Comparison of ENCODE assay signal across 17 cellular contexts in the genomic region with DNA sequence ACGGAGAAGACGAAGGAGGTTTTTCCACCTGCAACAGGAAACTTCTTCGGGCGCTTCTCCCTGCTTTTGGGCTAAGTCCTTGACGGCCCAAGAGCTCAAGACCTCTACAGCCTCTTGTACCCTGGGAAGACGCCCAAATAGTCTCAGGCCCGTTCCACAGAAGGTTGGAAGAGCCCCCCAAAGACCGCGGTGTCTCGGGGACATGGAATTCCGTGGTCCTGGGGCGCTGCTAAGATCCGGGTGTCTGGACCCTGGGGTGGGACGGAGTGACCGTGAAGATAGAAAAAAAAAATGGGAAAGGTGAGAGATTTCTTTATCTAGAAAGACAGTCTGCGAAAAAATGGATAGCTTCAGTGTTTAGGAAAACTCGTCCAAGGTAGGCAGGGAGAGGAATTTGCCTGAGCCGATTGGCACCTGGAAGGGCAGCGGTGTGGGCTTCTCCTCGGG. TPM values are rescaled to one million over a fixed set of nuclear protein-coding genes. Genes with fewer than 3 reads are reported as not detected.
DNase-seq lines count a peak whose midpoint lies in the region; FAIRE-seq and TF ChIP-seq lines count a peak whose summit lies in the region.
"Had no signal": no experiment of that assay in that cellular context is flagged by ENCODE, and none has a peak within 500 bp of the region (broad histone marks: within the 10 kb centered on the region; RNA-seq: fewer than 3 reads in every experiment).

No MANE protein-coding gene starts in this region.

- H3K4me3 ChIP-seq in HEK293 (ENCODE audit: low read depth, low read length) (no peak overlapping the region), H1 (ENCODE audit: extremely low read depth in 1 of 4, insufficient read depth in 2 of 4, low read depth in 3 of 4, low read length in 4 of 4) (peak overlapping the region; percentile 33 to 68 (median 54); a peak in 7 of 8 replicates), parathyroid adenoma (ENCODE audit: low read depth, low read length) (no peak overlapping the region)

- no peak overlapping the region for H2BK120ac ChIP-seq in H1 (replicated peaks; ENCODE audit: low read depth, low read length)

- H3K4me1 ChIP-seq in HEK293 (ENCODE audit: control insufficient read depth, insufficient read depth, low read length) (peaks cover 6% of the 10 kb centered on the region; the same call in 1 of the 2 replicates), H1 (replicated peaks in 1 of 4; ENCODE audit: control insufficient read depth in 3 of 4, insufficient read depth in 4 of 4, low read length in 3 of 4) (peaks cover 16 to 43% (median 25%) of the 10 kb centered on the region in 4 experiments), parathyroid adenoma (no peaks in the 10 kb centered on the region)

- no peaks in the 10 kb centered on the region for H3K79me1 ChIP-seq in H1 (ENCODE audit: low read depth, low read length)

- H3K36me3 Mint-ChIP-seq in T-helper 2 cell treated with Interferon-gamma antibody and Interleukin-4, amounts not matched to agents 5 μg/mL and 100 μg/mL, for 36 hours (ENCODE audit: low read depth), result no peaks in the 10 kb centered on the region
- peaks cover 5% of the 10 kb centered on the region for H3K36me3 Mint-ChIP-seq in HFFc6 (ENCODE audit: low read depth)

- H3K9ac ChIP-seq in H1 (replicated peaks in 1 of 4; ENCODE audit: extremely low read depth in 1 of 4, low read depth in 3 of 4, low read length in 3 of 4), result no peak overlapping the region
- H3K9ac ChIP-seq in parathyroid adenoma, result no peak overlapping the region

- TF ChIP-seq CTCF in HEK293 (tag by site-specific recombination; IDR thresholded peaks at IDR 0.05) (no peak), H1 (IDR thresholded peaks at IDR 0.05; ENCODE audit: control extremely low read depth in 1 of 3, insufficient read depth in 1 of 3, low read depth in 1 of 3, low read length in 3 of 3) (no peak), parathyroid adenoma (IDR thresholded peaks at IDR 0.05) (no peak), HFFc6 (IDR thresholded peaks at IDR 0.05) (no peak)

- POLR2A ChIA-PET in HEK293 (lab: Yijun Ruan, JAX), result no interaction called here
- POLR2A ChIA-PET in H1 (lab: Charles Lee; ENCODE audit: partially characterized antibody), result no interaction called here

- no peak overlapping the region; the same call in 1 of the 2 replicates for H4K8ac ChIP-seq in H1 (ENCODE audit: extremely low read depth, insufficient read depth, low read length)

- H3K27ac ChIP-seq in HEK293 (ENCODE audit: extremely low read depth, low read depth, low read length) (no peak overlapping the region), H1 (ENCODE audit: low read depth, low read length) (no peak overlapping the region), parathyroid adenoma (no peak overlapping the region)
- H3K27ac ChIP-seq: RWPE1, spleen had no signal

- peaks cover 12% of the 10 kb centered on the region for H3K4me1 Mint-ChIP-seq in T-helper 2 cell treated with Interferon-gamma antibody and Interleukin-4, amounts not matched to agents 5 μg/mL and 100 μg/mL, for 36 hours (ENCODE audit: low read depth)
- H3K4me1 Mint-ChIP-seq in HFFc6 (ENCODE audit: low read depth), result no peaks in the 10 kb centered on the region

- 0 out of 2 replicates have a peak overlapping the region, but pooled peaks have one; percentile 61 for H2BK20ac ChIP-seq in H1 (ENCODE audit: low read length)

- no peak overlapping the region for H2BK15ac ChIP-seq in H1 (ENCODE audit: low read length)

- H3K4me3 Mint-ChIP-seq in T-helper 2 cell treated with Interferon-gamma antibody and Interleukin-4, amounts not matched to agents 5 μg/mL and 100 μg/mL, for 36 hours, result peak overlapping the region; percentile 46
- no peak overlapping the region for H3K4me3 Mint-ChIP-seq in HFFc6

- no peak for TF ChIP-seq RAD21 in H1 (IDR thresholded peaks at IDR 0.05 in 1 of 2, conservative IDR thresholded peaks at IDR 0.05 in 1 of 2; ENCODE audit: low read depth in 2 of 2, low read length in 2 of 2)

- no peak overlapping the region for H2AFZ ChIP-seq in H1 (ENCODE audit: low read length)
- no peak overlapping the region for H2AFZ ChIP-seq in parathyroid adenoma

- H3K27me3 Mint-ChIP-seq in T-helper 2 cell treated with Interferon-gamma antibody and Interleukin-4, amounts not matched to agents 5 μg/mL and 100 μg/mL, for 36 hours (ENCODE audit: low read depth), result peaks cover 92% of the 10 kb centered on the region
- H3K27me3 Mint-ChIP-seq in HFFc6 (ENCODE audit: insufficient read depth), result peaks cover 36% of the 10 kb centered on the region

- H2BK12ac ChIP-seq in H1 (ENCODE audit: low read depth, low read length), result no peak overlapping the region

- no peak overlapping the region for H3K56ac ChIP-seq in H1 (replicated peaks; ENCODE audit: insufficient read length, low read depth, low read length)

- WGBS in H1 (ENCODE audit: extremely low coverage in 1 of 2, insufficient coverage in 1 of 2, insufficient read length in 1 of 2, insufficient replicate concordance in 2 of 2, low coverage in 1 of 2, low lambda C conversion rate in 2 of 2, missing lambda C conversion rate in 1 of 2), 2 experiments, result 3% methylated on average over 19 of the region's 20 CpGs; no CpG with 5 or more reads in 1 of the 2 experiments

- no peak overlapping the region for H3K14ac ChIP-seq in H1 (ENCODE audit: insufficient read length)

- H3K9me3 Mint-ChIP-seq in T-helper 2 cell treated with Interferon-gamma antibody and Interleukin-4, amounts not matched to agents 5 μg/mL and 100 μg/mL, for 36 hours, result no peaks in the 10 kb centered on the region
- peaks cover 26% of the 10 kb centered on the region; the same call in 1 of the 2 replicates for H3K9me3 Mint-ChIP-seq in HFFc6

- no peak overlapping the region for H3K4ac ChIP-seq in H1 (replicated peaks; ENCODE audit: insufficient read length, low read depth, low read length)

- DNase-seq in T-helper 2 cell treated with Interferon-gamma antibody and Interleukin-4, amounts not matched to agents 5 μg/mL and 100 μg/mL, for 36 hours (ENCODE audit: low spot score), result no peak
- no peak for DNase-seq in T-helper 2 cell
- no peak for DNase-seq in H1 (ENCODE audit: low read depth in 1 of 2, low spot score in 2 of 2)
- DNase-seq in stimulated activated CD4-positive, alpha-beta T cell treated with anti-CD3 and anti-CD28 coated beads, Interleukin-4, amount 100 ng/mL, for 1 hour, result no peak
- no peak for DNase-seq in HFFc6
- DNase-seq in NCI-H524 treated with DMSO at 0.1 percent for 48 hours (lab: John Stamatoyannopoulos, UW), result no peak
- DNase-seq: effector CD4-positive, alpha-beta T cell; IMR-90; kidney; NCI-H1105; NCI-H510A; spleen; T-helper 9 cell had no signal

- H4K5ac ChIP-seq in H1 (ENCODE audit: insufficient read length, low read depth, low read length), result no peak overlapping the region

- H3K36me3 ChIP-seq in HEK293 (ENCODE audit: control insufficient read depth in 2 of 2, insufficient read depth in 1 of 2, low read length in 2 of 2), result no peaks in the 10 kb centered on the region
- H3K36me3 ChIP-seq in H1 (ENCODE audit: control insufficient read depth in 2 of 4, insufficient read depth in 4 of 4, low read length in 3 of 4), result no peaks in the 10 kb centered on the region
- no peaks in the 10 kb centered on the region for H3K36me3 ChIP-seq in parathyroid adenoma (ENCODE audit: control insufficient read depth, insufficient read depth, low read length)
- H3K36me3 ChIP-seq: spleen had no signal

- peak overlapping the region; percentile 55; the same call in 1 of the 2 replicates for H3K18ac ChIP-seq in H1 (ENCODE audit: extremely low read depth, low read length)

- H3K23me2 ChIP-seq in H1 (ENCODE audit: low read depth, low read length), result peaks cover 36% of the 10 kb centered on the region

- H2AK5ac ChIP-seq in H1 (ENCODE audit: low read depth, low read length), result no peak overlapping the region

- no peak overlapping the region for H4K91ac ChIP-seq in H1 (replicated peaks; ENCODE audit: insufficient read length, low read length)

- peaks cover 0 to 2% of the 10 kb centered on the region in 2 experiments for H4K20me1 ChIP-seq in H1 (replicated peaks in 1 of 2; ENCODE audit: control insufficient read depth in 1 of 2, insufficient read depth in 2 of 2, low read length in 2 of 2)

- no peak for TF ChIP-seq EP300 in H1 (IDR thresholded peaks at IDR 0.05; ENCODE audit: borderline replicate concordance in 1 of 2, low read depth in 2 of 2, low read length in 2 of 2)

- TF ChIP-seq POLR2A in H1 (IDR thresholded peaks at IDR 0.05; ENCODE audit: control extremely low read depth in 1 of 2, low read depth in 2 of 2, low read length in 2 of 2), result no peak

- no peaks in the 10 kb centered on the region for H3K79me2 ChIP-seq in H1 (ENCODE audit: control insufficient read depth in 1 of 2, insufficient read depth in 2 of 2, low read length in 2 of 2)
- H3K79me2 ChIP-seq in parathyroid adenoma, result no peaks in the 10 kb centered on the region

- H3K4me2 ChIP-seq in H1 (ENCODE audit: insufficient read depth in 1 of 2, low read depth in 2 of 2, low read length in 2 of 2), result peak overlapping the region; percentile 92 to 98
- peak overlapping the region; percentile 9 for H3K4me2 ChIP-seq in parathyroid adenoma (ENCODE audit: low read length)

- no peak overlapping the region for H3K23ac ChIP-seq in H1 (ENCODE audit: insufficient read length)

- H2BK5ac ChIP-seq in H1 (ENCODE audit: low read depth, low read length), result no peak overlapping the region; the same call in 1 of the 2 replicates

- H3K9me3 ChIP-seq in HEK293 (ENCODE audit: control insufficient read depth, insufficient read depth, low read depth, low read length) (no peaks in the 10 kb centered on the region), H1 (ENCODE audit: insufficient read depth in 2 of 2, low read depth in 1 of 2, low read length in 1 of 2) (no peaks in the 10 kb centered on the region), parathyroid adenoma (ENCODE audit: control insufficient read depth, low read length) (no peaks in the 10 kb centered on the region)
- H3K9me3 ChIP-seq: spleen had no signal

- H3K27me3 ChIP-seq in H1 (replicated peaks in 1 of 4; ENCODE audit: control insufficient read depth in 3 of 4, extremely low read depth in 1 of 4, insufficient read depth in 3 of 4, low read length in 3 of 4) (peaks cover 55 to 91% (median 78%) of the 10 kb centered on the region in 4 experiments), parathyroid adenoma (ENCODE audit: control insufficient read depth, insufficient read depth, low read length) (peaks cover 17% of the 10 kb centered on the region)

- CTCF ChIA-PET in HEK293 (lab: Yijun Ruan, JAX), result interaction anchor here (0.6 kb wide), 2 partner anchors 405 to 459 kb away, joined by 3 read pairs; no protein-coding TSS in a partner anchor
- CTCF ChIA-PET in H1 (lab: Charles Lee; ENCODE audit: partially characterized antibody), result interaction anchor here (0.7 to 1.2 kb wide), 4 partner anchors 26 to 1070 kb away, joined by 3 to 5 read pairs (median 3); no protein-coding TSS in a partner anchor

- no peak for FAIRE-seq in H1 (lab: Jason Lieb, UNC)
- FAIRE-seq: frontal cortex, kidney had no signal

- peak overlapping the region; percentile 52 for H3K27ac Mint-ChIP-seq in T-helper 2 cell treated with Interferon-gamma antibody and Interleukin-4, amounts not matched to agents 5 μg/mL and 100 μg/mL, for 36 hours
- H3K27ac Mint-ChIP-seq in HFFc6, result no peak overlapping the region

RNA-seq across cellular contexts. Expression of gene GAD2, which starts 0.4 kb away (rescaled TPM):
- 0.27 and 0.47 TPM in 2 replicates for total RNA-seq in H1 (2021; fragmentation: NEBNext Ultra II Directional; extraction: Animal tissue kit (Norgen Biotek cat#: 25700))
- 0.30 and 0.46 TPM in 2 replicates for polyA plus RNA-seq in H1 (2011; rRNA removed)
- 0.31 TPM for polyA plus RNA-seq in H1 (2011; cell fraction: cytosol; rRNA removed)
- 0.36 TPM for polyA plus RNA-seq in H1 (2011; cell fraction: nucleus; rRNA removed)
- polyA plus RNA-seq in H1 (2012, experiment 1 of 2), result 0.03 to 0.66 TPM (median 0.20 TPM) in 4 replicates
- 0.31 TPM for polyA plus RNA-seq in H1 (2012, experiment 2 of 2)
- 1.6 TPM for polyA plus RNA-seq in H1 (2013, experiment 1 of 2)
- polyA plus RNA-seq in H1 (2013, experiment 2 of 2), result 0.94 TPM
- not detected in 2 replicates for polyA minus RNA-seq in H1 (2011; rRNA and poly(A)+ RNA removed)
- not detected for polyA minus RNA-seq in H1 (2011; cell fraction: cytosol; rRNA and poly(A)+ RNA removed)
- polyA minus RNA-seq in H1 (2011; cell fraction: nucleus; rRNA and poly(A)+ RNA removed), result not detected
- not detected for total RNA-seq in HFFc6 (2021; fragmentation: NEBNext Ultra II Directional; extraction: Animal tissue kit (Norgen Biotek cat#: 25700))
- total RNA-seq: IMR-90, kidney, spleen had no signal
- polyA plus RNA-seq: IMR-90, spleen had no signal

Comparison
In these comparisons a context has a peak if more than half of its experiments do, and no peak if none do; other contexts are left out.
1. H3K4me3 ChIP-seq: peak in H1 (4 of 4); none in HEK293 (single experiment) and parathyroid adenoma (single experiment).